8 cellular contexts compared by ENCODE assay signal in the genomic region with DNA sequence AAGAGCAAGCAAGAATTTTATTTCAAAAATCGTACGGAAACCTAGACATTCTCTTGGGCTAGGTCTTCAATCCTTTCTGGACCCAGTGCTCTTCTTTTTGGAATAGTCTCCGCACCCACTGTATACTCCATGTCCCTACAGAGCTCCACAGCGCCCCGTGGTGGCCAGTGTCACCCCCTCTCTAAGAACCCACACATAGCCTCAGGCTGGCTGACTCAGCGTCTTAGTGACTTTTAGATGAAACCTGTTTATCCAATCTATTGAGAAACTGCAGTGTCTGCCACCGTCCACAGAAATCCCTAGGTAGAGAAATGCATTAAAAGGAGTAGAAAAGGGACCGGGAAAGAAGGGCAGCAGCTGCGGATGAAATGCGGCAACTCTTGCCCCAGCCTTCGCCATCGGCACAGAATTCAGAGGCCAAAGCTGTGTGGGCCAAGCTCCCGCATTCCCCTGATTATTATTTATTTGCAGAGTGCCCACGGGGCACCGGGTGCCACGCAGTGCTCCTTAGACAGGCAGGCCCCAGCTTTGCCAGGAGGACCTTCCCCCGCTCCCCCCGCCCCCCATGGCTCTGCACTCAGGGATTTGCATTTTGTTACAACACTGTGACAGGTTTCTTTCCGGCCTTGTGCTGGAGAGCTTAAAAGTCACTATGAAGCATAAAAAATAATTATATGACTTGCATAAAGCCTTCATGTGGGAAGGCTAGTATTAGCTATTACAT.
DNase-seq lines count a peak whose midpoint lies in the region; ATAC-seq and TF ChIP-seq lines count a peak whose summit lies in the region.

No MANE protein-coding gene starts in this region.

- intact Hi-C loops in activated CD4-positive, alpha-beta T cell treated with anti-CD3 and anti-CD28 coated beads, Interleukin-2, amount 10 ng/mL, durations not matched to agents 24 days and 14 days (cut with micrococcal nuclease): no loop called here

- no peak overlapping the region for H3K27ac Mint-ChIP-seq in activated CD4-positive, alpha-beta T cell treated with anti-CD3 and anti-CD28 coated beads, Interleukin-2, amount 10 ng/mL, durations not matched to agents 24 days and 14 days

- H3K4me1 Mint-ChIP-seq in activated CD4-positive, alpha-beta T cell treated with anti-CD3 and anti-CD28 coated beads, Interleukin-2, amount 10 ng/mL, durations not matched to agents 24 days and 14 days: peaks cover 7% of the 10 kb centered on the region

- peaks cover 33% of the 10 kb centered on the region for H3K27me3 Mint-ChIP-seq in activated CD4-positive, alpha-beta T cell treated with anti-CD3 and anti-CD28 coated beads, Interleukin-2, amount 10 ng/mL, durations not matched to agents 24 days and 14 days

- TF ChIP-seq CTCF in AG09309 (IDR thresholded peaks at IDR 0.05; ENCODE audit: control insufficient read depth, insufficient read depth, low read depth, low read length, missing control alignments) (peak; percentile 52), GM12873 (IDR thresholded peaks at IDR 0.05; ENCODE audit: insufficient read depth, low read depth, low read length, missing control alignments) (peak; percentile 49), RWPE1 (conservative IDR thresholded peaks at IDR 0.05; ENCODE audit: low read depth) (no peak), fibroblast of the aortic adventitia (IDR thresholded peaks at IDR 0.05; ENCODE audit: insufficient read depth, low read length) (peak; percentile 29)

- no peaks in the 10 kb centered on the region for H3K9me3 Mint-ChIP-seq in activated CD4-positive, alpha-beta T cell treated with anti-CD3 and anti-CD28 coated beads, Interleukin-2, amount 10 ng/mL, durations not matched to agents 24 days and 14 days

- ATAC-seq in GM18858 (IDR thresholded peaks at IDR 0.05; ENCODE audit: unreplicated experiment) (no peak), GM21447 (IDR thresholded peaks at IDR 0.05; ENCODE audit: unreplicated experiment) (no peak), GM21515 (IDR thresholded peaks at IDR 0.05; ENCODE audit: unreplicated experiment) (no peak)

- H3K36me3 Mint-ChIP-seq in activated CD4-positive, alpha-beta T cell treated with anti-CD3 and anti-CD28 coated beads, Interleukin-2, amount 10 ng/mL, durations not matched to agents 24 days and 14 days (ENCODE audit: low read depth): no peaks in the 10 kb centered on the region

- DNase-seq in AG09309 (ENCODE audit: low read depth) (no peak), RWPE1 (ENCODE audit: low spot score) (peak; percentile 43), fibroblast of the aortic adventitia (ENCODE audit: low read depth) (peak; percentile 16)
- no peak for DNase-seq in activated CD4-positive, alpha-beta T cell treated with anti-CD3 and anti-CD28 coated beads, Interleukin-2, amount 10 ng/mL, durations not matched to agents 24 days and 14 days

- H3K27ac ChIP-seq in RWPE1: no peak overlapping the region

- CTCF ChIA-PET in RWPE1 (lab: Yijun Ruan, JAX): interaction anchor here (0.6 to 1.2 kb wide), 4 partner anchors 15 to 466 kb away, joined by 3 to 4 read pairs (median 4); no protein-coding TSS in a partner anchor

- H3K4me3 ChIP-seq in AG09309 (ENCODE audit: control insufficient read depth, low read depth, low read length): no peak overlapping the region
- H3K4me3 ChIP-seq in fibroblast of the aortic adventitia (ENCODE audit: low read depth, low read length): no peak overlapping the region

- H3K4me3 Mint-ChIP-seq in activated CD4-positive, alpha-beta T cell treated with anti-CD3 and anti-CD28 coated beads, Interleukin-2, amount 10 ng/mL, durations not matched to agents 24 days and 14 days: no peak overlapping the region

- POLR2A ChIA-PET in RWPE1 (lab: Yijun Ruan, JAX; ENCODE audit: low non-redundant PET): no interaction called here

Comparison
In these comparisons a context has a peak if more than half of its experiments do, and no peak if none do; other contexts are left out.
1. DNase-seq: peak in RWPE1 (single experiment) and fibroblast of the aortic adventitia (single experiment); none in AG09309 (single experiment) and activated CD4-positive, alpha-beta T cell treated with anti-CD3 and anti-CD28 coated beads, Interleukin-2, amount 10 ng/mL, durations not matched to agents 24 days and 14 days (single experiment).